Comparison of ENCODE assay signal across 12 cellular contexts in the genomic region with DNA sequence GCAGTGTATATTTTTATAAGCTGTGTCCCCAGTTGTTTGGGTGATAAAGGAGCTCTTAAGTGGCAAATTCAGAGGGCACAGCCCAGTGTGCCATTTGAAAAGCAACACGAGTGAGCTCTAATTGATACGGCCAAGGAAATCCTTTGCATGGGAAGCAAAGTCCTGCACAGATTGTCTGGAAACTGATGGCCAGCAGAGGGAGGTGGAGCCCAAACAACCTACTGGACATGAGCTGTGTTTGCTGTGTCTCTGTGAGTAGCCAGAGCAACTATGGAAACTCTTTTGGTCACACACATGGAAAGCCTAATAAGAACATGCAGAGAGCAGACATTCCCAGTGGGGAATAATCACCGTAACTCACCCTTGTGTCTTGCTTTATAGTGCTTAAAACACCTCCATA. TPM values are rescaled to one million over a fixed set of nuclear protein-coding genes. Genes with fewer than 3 reads are reported as not detected.
DNase-seq lines count a peak whose midpoint lies in the region; ATAC-seq and TF ChIP-seq lines count a peak whose summit lies in the region.
"Had no signal": no experiment of that assay in that cellular context is flagged by ENCODE, and none has a peak within 500 bp of the region (broad histone marks: within the 10 kb centered on the region; RNA-seq: fewer than 3 reads in every experiment).

No MANE protein-coding gene starts in this region.

- intact Hi-C loops in activated CD4-positive, alpha-beta memory T cell treated with anti-CD3 and anti-CD28 coated beads for 36 hours (cut with micrococcal nuclease), result no loop called here

- no peaks in the 10 kb centered on the region for H3K4me1 Mint-ChIP-seq in osteocyte (ENCODE audit: unreplicated experiment)
- no peaks in the 10 kb centered on the region for H3K4me1 Mint-ChIP-seq in activated CD4-positive, alpha-beta memory T cell treated with anti-CD3 and anti-CD28 coated beads for 36 hours (ENCODE audit: low read depth)
- H3K4me1 Mint-ChIP-seq in activated naive CD8-positive, alpha-beta T cell treated with anti-CD3 and anti-CD28 coated beads for 36 hours, result no peaks in the 10 kb centered on the region
- H3K4me1 Mint-ChIP-seq: naive thymus-derived CD8-positive, alpha-beta T cell had no signal

- no peak overlapping the region for H3K27ac Mint-ChIP-seq in osteocyte (ENCODE audit: unreplicated experiment)
- no peak overlapping the region for H3K27ac Mint-ChIP-seq in activated CD4-positive, alpha-beta memory T cell treated with anti-CD3 and anti-CD28 coated beads for 36 hours
- no peak overlapping the region for H3K27ac Mint-ChIP-seq in activated naive CD8-positive, alpha-beta T cell treated with anti-CD3 and anti-CD28 coated beads for 36 hours
- H3K27ac Mint-ChIP-seq: naive thymus-derived CD8-positive, alpha-beta T cell had no signal

- no peak overlapping the region for H3K4me3 Mint-ChIP-seq in osteocyte (ENCODE audit: unreplicated experiment)
- no peak overlapping the region for H3K4me3 Mint-ChIP-seq in activated CD4-positive, alpha-beta memory T cell treated with anti-CD3 and anti-CD28 coated beads for 36 hours
- H3K4me3 Mint-ChIP-seq in activated naive CD8-positive, alpha-beta T cell treated with anti-CD3 and anti-CD28 coated beads for 36 hours, result no peak overlapping the region
- H3K4me3 Mint-ChIP-seq: naive thymus-derived CD8-positive, alpha-beta T cell had no signal

- no peaks in the 10 kb centered on the region for H3K9me3 Mint-ChIP-seq in osteocyte (ENCODE audit: unreplicated experiment)
- no peaks in the 10 kb centered on the region for H3K9me3 Mint-ChIP-seq in activated CD4-positive, alpha-beta memory T cell treated with anti-CD3 and anti-CD28 coated beads for 36 hours
- H3K9me3 Mint-ChIP-seq in activated naive CD8-positive, alpha-beta T cell treated with anti-CD3 and anti-CD28 coated beads for 36 hours, result no peaks in the 10 kb centered on the region
- H3K9me3 Mint-ChIP-seq: naive thymus-derived CD8-positive, alpha-beta T cell had no signal

- H3K4me3 ChIP-seq in GM12865 (ENCODE audit: low read depth, low read length), result no peak overlapping the region
- H3K4me3 ChIP-seq in epithelial cell of proximal tubule (ENCODE audit: low read depth, low read length), result no peak overlapping the region
- H3K4me3 ChIP-seq: colonic mucosa had no signal

- POLR2A ChIA-PET in activated CD4-positive, alpha-beta memory T cell treated with anti-CD3 and anti-CD28 coated beads for 36 hours (lab: Charles Lee), result interaction anchor here (1.4 kb wide), 1 partner anchor 9 kb away, joined by 3 read pairs; no protein-coding TSS in a partner anchor

- CTCF ChIA-PET in activated CD4-positive, alpha-beta memory T cell treated with anti-CD3 and anti-CD28 coated beads for 36 hours (lab: Charles Lee), result no interaction called here

- peak; percentile 4 for TF ChIP-seq CTCF in GM12865 (IDR thresholded peaks at IDR 0.05; ENCODE audit: insufficient read depth, low read depth, low read length, missing control alignments)
- peak; percentile 59 for TF ChIP-seq CTCF in epithelial cell of proximal tubule (conservative IDR thresholded peaks at IDR 0.05; ENCODE audit: low read depth, low read length)
- peak; percentile 33 for TF ChIP-seq CTCF in osteocyte (IDR thresholded peaks at IDR 0.05)
- no peak for TF ChIP-seq CTCF in GM13977 (IDR thresholded peaks at IDR 0.05; ENCODE audit: extremely low read depth, insufficient read depth, missing control alignments)

- in situ Hi-C loops in GM13977 (cut with MboI; ENCODE audit: low pct_unique_long_range_greater_than_20kb, low sequenced_read_pairs, unreplicated experiment), result no loop called here

- no peak for ATAC-seq in HG02610 (IDR thresholded peaks at IDR 0.05; ENCODE audit: unreplicated experiment)
- ATAC-seq: naive thymus-derived CD8-positive, alpha-beta T cell had no signal

- H3K36me3 Mint-ChIP-seq in osteocyte (ENCODE audit: unreplicated experiment), result no peaks in the 10 kb centered on the region
- no peaks in the 10 kb centered on the region for H3K36me3 Mint-ChIP-seq in activated CD4-positive, alpha-beta memory T cell treated with anti-CD3 and anti-CD28 coated beads for 36 hours
- H3K36me3 Mint-ChIP-seq in activated naive CD8-positive, alpha-beta T cell treated with anti-CD3 and anti-CD28 coated beads for 36 hours, result no peaks in the 10 kb centered on the region
- H3K36me3 Mint-ChIP-seq: naive thymus-derived CD8-positive, alpha-beta T cell had no signal

- H3K27me3 Mint-ChIP-seq in osteocyte (ENCODE audit: unreplicated experiment), result peaks cover 57% of the 10 kb centered on the region
- H3K27me3 Mint-ChIP-seq in activated CD4-positive, alpha-beta memory T cell treated with anti-CD3 and anti-CD28 coated beads for 36 hours, result peaks cover 30% of the 10 kb centered on the region
- peaks cover 27% of the 10 kb centered on the region for H3K27me3 Mint-ChIP-seq in activated naive CD8-positive, alpha-beta T cell treated with anti-CD3 and anti-CD28 coated beads for 36 hours

- no peak for DNase-seq in GM12865 (ENCODE audit: low read depth)
- peak; percentile 1 for DNase-seq in OCI-M1 (lab: John Stamatoyannopoulos, UW)
- DNase-seq in epithelial cell of proximal tubule (ENCODE audit: low read depth), result no peak
- DNase-seq in osteocyte (ENCODE audit: extremely low spot score, unreplicated experiment), result no peak
- DNase-seq in activated CD4-positive, alpha-beta memory T cell treated with anti-CD3 and anti-CD28 coated beads for 36 hours, result no peak
- no peak for DNase-seq in activated naive CD8-positive, alpha-beta T cell treated with anti-CD3 and anti-CD28 coated beads for 36 hours
- no peak for DNase-seq in GM13977 (ENCODE audit: low spot score)
- DNase-seq: activated gamma-delta T cell treated with Interleukin-2 at 50 U/mL for 16 hours; colonic mucosa; naive thymus-derived CD8-positive, alpha-beta T cell; NCI-H2107 had no signal

RNA-seq across cellular contexts. Expression of a gene that starts 24.4 kb away (rescaled TPM):
- not detected in 2 replicates for total RNA-seq in epithelial cell of proximal tubule
- not detected in 2 replicates for total RNA-seq in osteocyte
- not detected for total RNA-seq in activated CD4-positive, alpha-beta memory T cell treated with anti-CD3 and anti-CD28 coated beads for 36 hours
- not detected for total RNA-seq in activated naive CD8-positive, alpha-beta T cell treated with anti-CD3 and anti-CD28 coated beads for 36 hours
- total RNA-seq: naive thymus-derived CD8-positive, alpha-beta T cell had no signal
